ENCODE assay signal across 8 cellular contexts in the genomic region with DNA sequence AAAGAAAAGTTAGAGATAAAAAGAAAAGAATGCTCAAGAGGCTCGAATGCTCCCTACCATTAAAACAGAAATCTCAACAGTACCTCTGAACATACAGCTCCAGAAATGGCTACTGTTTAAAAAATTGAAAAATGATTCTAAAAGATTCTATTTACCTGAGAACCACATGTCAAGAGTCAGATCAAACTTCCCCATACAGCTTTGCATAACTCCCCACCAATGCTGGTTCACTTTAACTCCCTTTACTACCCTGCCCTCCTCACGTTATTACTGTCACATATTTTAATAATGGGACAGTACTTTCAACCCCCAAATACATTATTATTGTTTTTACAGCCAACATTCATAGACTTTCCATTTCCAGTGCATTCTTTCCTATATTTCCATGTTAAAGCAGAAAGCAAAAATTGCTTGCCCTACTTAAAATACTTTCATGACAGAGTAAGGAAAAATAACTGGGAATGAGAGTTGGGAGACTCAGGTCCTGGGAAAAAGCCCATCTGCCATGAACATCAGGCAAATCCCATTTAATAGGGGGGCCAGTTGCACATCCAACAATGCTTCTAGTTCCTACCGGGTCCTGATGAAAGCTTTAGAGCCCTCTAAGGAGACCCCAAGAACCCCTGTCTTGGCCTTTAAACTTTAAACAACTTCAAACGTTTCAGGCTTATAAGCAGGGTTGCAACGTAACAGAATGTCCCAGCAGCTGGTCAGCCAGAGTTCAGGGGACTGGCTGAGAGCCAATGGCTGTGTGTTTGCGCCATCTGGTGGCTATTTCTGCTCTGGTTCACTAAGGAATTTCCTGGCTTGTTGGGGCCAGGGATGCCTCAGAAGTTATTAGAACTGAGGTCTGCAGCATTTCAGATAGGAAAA.
DNase-seq lines count a peak whose midpoint lies in the region; ATAC-seq and TF ChIP-seq lines count a peak whose summit lies in the region.

No MANE protein-coding gene starts in this region.

- no peak overlapping the region for H3K4me2 ChIP-seq in trophoblast cell (ENCODE audit: low read length)

- H2BK120ac ChIP-seq in trophoblast cell (ENCODE audit: insufficient read depth, low read length, poor library complexity): no peak overlapping the region

- no peak overlapping the region for H2BK12ac ChIP-seq in trophoblast cell (ENCODE audit: low read length)

- intact Hi-C loops in Right ventricle myocardium superior (cut with DNase I): loop anchor here (1.0 to 10.0 kb wide), 2 partner anchors 634 to 712 kb away; no protein-coding TSS in a partner anchor
- intact Hi-C loops in vagina (cut with DNase I): no loop called here

- H2AFZ ChIP-seq in trophoblast cell (ENCODE audit: insufficient read depth, low read length, poor library complexity): no peak overlapping the region

- H4K91ac ChIP-seq in trophoblast cell (ENCODE audit: low read depth, low read length): no peak overlapping the region

- H3K4me3 ChIP-seq in AG09309 (ENCODE audit: control insufficient read depth, low read depth, low read length) (no peak overlapping the region), MG63 (no peak overlapping the region), SJCRH30 (no peak overlapping the region), trophoblast cell (ENCODE audit: low read depth, low read length) (no peak overlapping the region), vagina (no peak overlapping the region)

- H3K79me2 ChIP-seq in trophoblast cell (ENCODE audit: control insufficient read depth, insufficient read depth, low read length, poor library complexity): no peaks in the 10 kb centered on the region

- H3K9me3 Mint-ChIP-seq in activated naive CD8-positive, alpha-beta T cell treated with anti-CD3 and anti-CD28 coated beads, Interleukin-2, amount 50 U/mL, for 24 hours: no peaks in the 10 kb centered on the region

- H4K8ac ChIP-seq in trophoblast cell (ENCODE audit: low read depth, low read length): no peak overlapping the region

- H3K14ac ChIP-seq in trophoblast cell (ENCODE audit: low read length): no peak overlapping the region

- no peak overlapping the region for H2AK5ac ChIP-seq in trophoblast cell (ENCODE audit: low read length)

- no peak overlapping the region for H3K9ac ChIP-seq in trophoblast cell (ENCODE audit: low read length)

- DNase-seq in AG09309 (ENCODE audit: low read depth) (peak; percentile 31), MG63 (peak; percentile 53), SJCRH30 (peak; percentile 77 to 94), Right ventricle myocardium superior (peak; percentile 84), trophoblast cell (peak; percentile 73 to 90), vagina (ENCODE audit: extremely low spot score in 2 of 2) (peak in 1 of 2 donors; percentile 94)
- DNase-seq in activated naive CD8-positive, alpha-beta T cell treated with anti-CD3 and anti-CD28 coated beads, Interleukin-2, amount 50 U/mL, for 24 hours: peak; percentile 60

- no peak overlapping the region for H3K23ac ChIP-seq in trophoblast cell (ENCODE audit: low read length)

- H3K36me3 ChIP-seq in MG63 (no peaks in the 10 kb centered on the region), SJCRH30 (peaks cover 21% of the 10 kb centered on the region), trophoblast cell (ENCODE audit: control insufficient read depth in 1 of 2, insufficient read depth in 2 of 2, low read length in 2 of 2) (peaks cover 12 to 24% of the 10 kb centered on the region in 2 experiments), vagina (peaks cover 0 to 4% of the 10 kb centered on the region in 2 donors)

- no peaks in the 10 kb centered on the region for H3K27me3 Mint-ChIP-seq in activated naive CD8-positive, alpha-beta T cell treated with anti-CD3 and anti-CD28 coated beads, Interleukin-2, amount 50 U/mL, for 24 hours

- H3K4ac ChIP-seq in trophoblast cell (ENCODE audit: low read depth, low read length): no peak overlapping the region

- H3K4me3 Mint-ChIP-seq in activated naive CD8-positive, alpha-beta T cell treated with anti-CD3 and anti-CD28 coated beads, Interleukin-2, amount 50 U/mL, for 24 hours: no peak overlapping the region

- H3K4me1 ChIP-seq in SJCRH30 (peaks cover 4% of the 10 kb centered on the region), trophoblast cell (ENCODE audit: control insufficient read depth in 1 of 2, insufficient read depth in 2 of 2, low read length in 2 of 2) (no peaks in the 10 kb centered on the region), vagina (peaks cover 19% of the 10 kb centered on the region)

- no peaks in the 10 kb centered on the region for H3K79me1 ChIP-seq in trophoblast cell (ENCODE audit: low read length)

- H3K27ac ChIP-seq in SJCRH30 (no peak overlapping the region), trophoblast cell (ENCODE audit: low read depth, low read length) (no peak overlapping the region), vagina (peak overlapping the region; percentile 45)

- H3K4me1 Mint-ChIP-seq in activated naive CD8-positive, alpha-beta T cell treated with anti-CD3 and anti-CD28 coated beads, Interleukin-2, amount 50 U/mL, for 24 hours: peaks cover 4% of the 10 kb centered on the region

- H3K36me3 Mint-ChIP-seq in activated naive CD8-positive, alpha-beta T cell treated with anti-CD3 and anti-CD28 coated beads, Interleukin-2, amount 50 U/mL, for 24 hours (ENCODE audit: low read depth): peaks cover 29% of the 10 kb centered on the region

- TF ChIP-seq CTCF in AG09309 (IDR thresholded peaks at IDR 0.05; ENCODE audit: control insufficient read depth, insufficient read depth, low read depth, low read length, missing control alignments): peak; percentile 81
- peak; percentile 59 to 81 (median 68) for TF ChIP-seq CTCF in vagina (IDR thresholded peaks at IDR 0.05)

- no peak overlapping the region for H2BK5ac ChIP-seq in trophoblast cell (ENCODE audit: low read depth, low read length, poor library complexity)

- H4K12ac ChIP-seq in trophoblast cell (ENCODE audit: low read depth, low read length): no peak overlapping the region

- ATAC-seq in GM19023 (IDR thresholded peaks at IDR 0.05; ENCODE audit: unreplicated experiment): peak; percentile 54
- ATAC-seq in activated naive CD8-positive, alpha-beta T cell treated with anti-CD3 and anti-CD28 coated beads, Interleukin-2, amount 50 U/mL, for 24 hours: no peak
- peak; percentile 91 for ATAC-seq in Right ventricle myocardium superior (ENCODE audit: poor library complexity)

- H3K27ac Mint-ChIP-seq in activated naive CD8-positive, alpha-beta T cell treated with anti-CD3 and anti-CD28 coated beads, Interleukin-2, amount 50 U/mL, for 24 hours: no peak overlapping the region

- no CpG with 5 or more reads among the region's 6 CpGs for WGBS in trophoblast cell (ENCODE audit: extremely low coverage, insufficient coverage, insufficient read length)

- no peak overlapping the region for H3K18ac ChIP-seq in trophoblast cell (ENCODE audit: low read length)

- TF ChIP-seq POLR2A in vagina (IDR thresholded peaks at IDR 0.05): no peak

- H3K9me3 ChIP-seq in MG63 (no peaks in the 10 kb centered on the region), SJCRH30 (replicated peaks) (no peaks in the 10 kb centered on the region), trophoblast cell (ENCODE audit: insufficient read depth, low read depth, low read length) (no peaks in the 10 kb centered on the region), vagina (no peaks in the 10 kb centered on the region)

- H3K27me3 ChIP-seq in MG63 (no peaks in the 10 kb centered on the region), SJCRH30 (no peaks in the 10 kb centered on the region), trophoblast cell (ENCODE audit: insufficient read depth, low read length) (no peaks in the 10 kb centered on the region), vagina (no peaks in the 10 kb centered on the region)
